ENCODE assay signal across 18 cellular contexts in the genomic region with DNA sequence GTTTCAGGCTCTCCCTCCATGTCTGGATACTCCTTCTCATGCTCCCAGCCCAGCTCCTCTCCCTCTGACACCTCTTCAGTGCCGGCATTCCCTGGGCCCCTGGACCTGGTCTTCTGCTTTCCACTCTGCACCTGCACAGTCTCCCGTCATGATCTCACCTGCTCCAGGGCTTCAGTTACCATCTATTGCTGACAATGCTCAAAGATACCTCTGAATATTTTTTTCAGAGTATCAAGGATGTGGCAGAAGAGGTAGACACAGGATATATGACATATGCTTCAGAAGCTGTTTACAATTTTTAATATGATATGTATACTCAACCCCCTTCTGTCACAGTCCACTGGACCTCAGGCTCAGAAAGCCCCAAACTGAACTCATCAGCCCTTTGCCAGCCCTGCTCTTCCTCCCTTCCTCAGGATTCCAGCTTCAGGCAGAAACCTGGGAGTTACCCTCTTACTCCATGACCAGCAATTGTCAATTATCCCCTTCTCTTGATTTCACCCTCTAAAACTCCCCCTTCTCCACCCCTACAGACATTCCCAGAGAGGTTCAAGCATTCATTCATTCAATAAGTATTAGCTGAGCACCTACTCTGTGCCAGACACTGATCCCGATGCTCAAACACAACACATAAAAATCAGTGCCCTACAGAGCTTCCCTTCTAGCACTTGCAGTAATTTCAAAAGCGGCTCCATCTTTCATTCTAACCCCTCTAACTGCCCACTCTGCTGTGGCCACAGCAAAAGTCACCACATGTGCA. TPM values are rescaled to one million over a fixed set of nuclear protein-coding genes. Genes with fewer than 3 reads are reported as not detected.
A peak's percentile ranks its signal among the peaks of the same experiment; 100 is the strongest.
DNase-seq lines count a peak whose midpoint lies in the region; ATAC-seq and TF ChIP-seq lines count a peak whose summit lies in the region.
"Had no signal": no experiment of that assay in that cellular context is flagged by ENCODE, and none has a peak within 500 bp of the region (broad histone marks: within the 10 kb centered on the region; RNA-seq: fewer than 3 reads in every experiment).

No MANE protein-coding gene starts in this region.

- intact Hi-C loops in activated CD4-positive, alpha-beta T cell treated with anti-CD3 and anti-CD28 coated beads, Interleukin-2, amount 10 ng/mL, durations not matched to agents 24 days and 14 days (cut with micrococcal nuclease): no loop called here
- intact Hi-C loops in CD8-positive, alpha-beta T cell (cut with DNase I, micrococcal nuclease): no loop called here
- intact Hi-C loops in naive thymus-derived CD4-positive, alpha-beta T cell (cut with micrococcal nuclease): no loop called here

- peaks cover 4% of the 10 kb centered on the region for H3K9me3 Mint-ChIP-seq in activated CD4-positive, alpha-beta T cell treated with anti-CD3 and anti-CD28 coated beads, Interleukin-2, amount 10 ng/mL, durations not matched to agents 24 days and 14 days
- H3K9me3 Mint-ChIP-seq in CD8-positive, alpha-beta T cell: no peaks in the 10 kb centered on the region
- H3K9me3 Mint-ChIP-seq in activated CD4-positive, alpha-beta memory T cell treated with anti-CD3 and anti-CD28 coated beads, Interleukin-2, amount 10 ng/mL, durations not matched to agents 7 days and 5 days: no peaks in the 10 kb centered on the region
- H3K9me3 Mint-ChIP-seq in naive thymus-derived CD4-positive, alpha-beta T cell: no peaks in the 10 kb centered on the region
- H3K9me3 Mint-ChIP-seq: HFFc6 had no signal

- peaks cover 24% of the 10 kb centered on the region for H3K4me1 ChIP-seq in CD8-positive, alpha-beta T cell (ENCODE audit: insufficient read depth, low read length)
- H3K4me1 ChIP-seq in naive thymus-derived CD4-positive, alpha-beta T cell (ENCODE audit: control insufficient read depth in 2 of 2, insufficient read depth in 2 of 2, low read length in 2 of 2): peaks cover 11 to 18% of the 10 kb centered on the region in 2 donors

- H3K4me3 Mint-ChIP-seq in activated CD4-positive, alpha-beta T cell treated with anti-CD3 and anti-CD28 coated beads, Interleukin-2, amount 10 ng/mL, durations not matched to agents 24 days and 14 days: no peak overlapping the region
- H3K4me3 Mint-ChIP-seq in CD8-positive, alpha-beta T cell: peak overlapping the region; percentile 8
- no peak overlapping the region for H3K4me3 Mint-ChIP-seq in activated CD4-positive, alpha-beta memory T cell treated with anti-CD3 and anti-CD28 coated beads, Interleukin-2, amount 10 ng/mL, durations not matched to agents 7 days and 5 days
- H3K4me3 Mint-ChIP-seq in naive thymus-derived CD4-positive, alpha-beta T cell: peak overlapping the region in 9 of 10 donors; percentile 2 to 51 (median 19)
- H3K4me3 Mint-ChIP-seq: HFFc6 had no signal

- no peak overlapping the region for H3K4me3 ChIP-seq in CD8-positive, alpha-beta T cell (ENCODE audit: low read depth, low read length)
- H3K4me3 ChIP-seq in naive thymus-derived CD4-positive, alpha-beta T cell (ENCODE audit: low read length): no peak overlapping the region
- H3K4me3 ChIP-seq: coronary artery, heart left ventricle, left lung, thoracic aorta had no signal

- no peaks in the 10 kb centered on the region for H3K27me3 Mint-ChIP-seq in activated CD4-positive, alpha-beta T cell treated with anti-CD3 and anti-CD28 coated beads, Interleukin-2, amount 10 ng/mL, durations not matched to agents 24 days and 14 days
- H3K27me3 Mint-ChIP-seq in CD8-positive, alpha-beta T cell (ENCODE audit: low read depth): no peaks in the 10 kb centered on the region
- no peaks in the 10 kb centered on the region for H3K27me3 Mint-ChIP-seq in activated CD4-positive, alpha-beta memory T cell treated with anti-CD3 and anti-CD28 coated beads, Interleukin-2, amount 10 ng/mL, durations not matched to agents 7 days and 5 days
- H3K27me3 Mint-ChIP-seq in naive thymus-derived CD4-positive, alpha-beta T cell: no peaks in the 10 kb centered on the region

- peaks cover 44% of the 10 kb centered on the region for H3K4me1 Mint-ChIP-seq in activated CD4-positive, alpha-beta T cell treated with anti-CD3 and anti-CD28 coated beads, Interleukin-2, amount 10 ng/mL, durations not matched to agents 24 days and 14 days
- peaks cover 39% of the 10 kb centered on the region for H3K4me1 Mint-ChIP-seq in CD8-positive, alpha-beta T cell (ENCODE audit: low read depth)
- peaks cover 44% of the 10 kb centered on the region for H3K4me1 Mint-ChIP-seq in activated CD4-positive, alpha-beta memory T cell treated with anti-CD3 and anti-CD28 coated beads, Interleukin-2, amount 10 ng/mL, durations not matched to agents 7 days and 5 days
- peaks cover 25 to 44% (median 33%) of the 10 kb centered on the region in 7 donors for H3K4me1 Mint-ChIP-seq in naive thymus-derived CD4-positive, alpha-beta T cell

- H3K27ac Mint-ChIP-seq in activated CD4-positive, alpha-beta T cell treated with anti-CD3 and anti-CD28 coated beads, Interleukin-2, amount 10 ng/mL, durations not matched to agents 24 days and 14 days: peak overlapping the region; percentile 29
- peak overlapping the region; percentile 79 for H3K27ac Mint-ChIP-seq in CD8-positive, alpha-beta T cell
- peak overlapping the region; percentile 78 for H3K27ac Mint-ChIP-seq in activated CD4-positive, alpha-beta memory T cell treated with anti-CD3 and anti-CD28 coated beads, Interleukin-2, amount 10 ng/mL, durations not matched to agents 7 days and 5 days
- peak overlapping the region; percentile 53 to 87 (median 77) for H3K27ac Mint-ChIP-seq in naive thymus-derived CD4-positive, alpha-beta T cell
- H3K27ac Mint-ChIP-seq: HFFc6 had no signal

- H3K27me3 ChIP-seq in CD8-positive, alpha-beta T cell (ENCODE audit: insufficient read depth, low read length): no peaks in the 10 kb centered on the region
- H3K27me3 ChIP-seq in naive thymus-derived CD4-positive, alpha-beta T cell (ENCODE audit: control insufficient read depth in 2 of 2, insufficient read depth in 2 of 2, low read length in 2 of 2): no peaks in the 10 kb centered on the region
- H3K27me3 ChIP-seq: heart left ventricle, left lung had no signal

- POLR2A ChIA-PET in CD8-positive, alpha-beta T cell (lab: Charles Lee): interaction anchor here (1.0 to 3.8 kb wide), 3 partner anchors 8 to 33 kb away, joined by 3 to 15 read pairs (median 4); a partner anchor contains a TSS
- POLR2A ChIA-PET in activated CD4-positive, alpha-beta memory T cell treated with anti-CD3 and anti-CD28 coated beads, Interleukin-2, amount 10 ng/mL, durations not matched to agents 7 days and 5 days (lab: Charles Lee): interaction anchor here (1.2 to 3.3 kb wide), 3 partner anchors 9 to 31 kb away, joined by 6 to 16 read pairs (median 11); a partner anchor contains a TSS
- POLR2A ChIA-PET in naive thymus-derived CD4-positive, alpha-beta T cell (lab: Charles Lee): interaction anchor here (0.8 to 1.3 kb wide), 6 partner anchors 9 to 55 kb away, joined by 3 to 8 read pairs (median 3); no protein-coding TSS in a partner anchor

- peaks cover 4% of the 10 kb centered on the region for H3K36me3 Mint-ChIP-seq in activated CD4-positive, alpha-beta T cell treated with anti-CD3 and anti-CD28 coated beads, Interleukin-2, amount 10 ng/mL, durations not matched to agents 24 days and 14 days (ENCODE audit: low read depth)
- H3K36me3 Mint-ChIP-seq in CD8-positive, alpha-beta T cell: peaks cover 5% of the 10 kb centered on the region
- no peaks in the 10 kb centered on the region for H3K36me3 Mint-ChIP-seq in activated CD4-positive, alpha-beta memory T cell treated with anti-CD3 and anti-CD28 coated beads, Interleukin-2, amount 10 ng/mL, durations not matched to agents 7 days and 5 days (ENCODE audit: low read depth)
- H3K36me3 Mint-ChIP-seq in naive thymus-derived CD4-positive, alpha-beta T cell: peaks cover 0 to 3% (median 0%) of the 10 kb centered on the region in 5 donors
- H3K36me3 Mint-ChIP-seq: brain had no signal

- ATAC-seq in CD8-positive, alpha-beta T cell: no peak
- ATAC-seq in naive thymus-derived CD4-positive, alpha-beta T cell: no peak
- ATAC-seq in GM18498 (IDR thresholded peaks at IDR 0.05; ENCODE audit: unreplicated experiment): no peak
- ATAC-seq: heart left ventricle, left lung had no signal

- DNase-seq in activated CD4-positive, alpha-beta T cell treated with anti-CD3 and anti-CD28 coated beads, Interleukin-2, amount 10 ng/mL, durations not matched to agents 24 days and 14 days: no peak
- DNase-seq in activated CD4-positive, alpha-beta T cell treated with anti-CD3 and anti-CD28 coated beads for 4 hours: no peak
- no peak for DNase-seq in CD8-positive, alpha-beta T cell
- no peak for DNase-seq in activated CD4-positive, alpha-beta memory T cell treated with anti-CD3 and anti-CD28 coated beads, Interleukin-2, amount 10 ng/mL, durations not matched to agents 7 days and 5 days
- peak in 4 of 9 donors; percentile 18 to 39 (median 21) for DNase-seq in naive thymus-derived CD4-positive, alpha-beta T cell
- DNase-seq in activated gamma-delta T cell treated with Interleukin-2 at 50 U/mL for 16 hours: no peak
- no peak for DNase-seq in NCI-H1436 (lab: John Stamatoyannopoulos, UW)
- DNase-seq: activated naive CD4-positive, alpha-beta T cell; Caco-2; heart left ventricle; left lung; stimulated activated CD8-positive, alpha-beta memory T cell treated with anti-CD3 and anti-CD28 coated beads, Interleukin-4, amount 100 ng/mL, for 48 hours had no signal

- no peaks in the 10 kb centered on the region for H3K9me3 ChIP-seq in CD8-positive, alpha-beta T cell (ENCODE audit: low read length)
- no peaks in the 10 kb centered on the region for H3K9me3 ChIP-seq in naive thymus-derived CD4-positive, alpha-beta T cell (ENCODE audit: control insufficient read depth in 2 of 3, low read length in 3 of 3)
- H3K9me3 ChIP-seq: Caco-2, heart left ventricle, left lung, neutrophil, thoracic aorta had no signal

- TF ChIP-seq CTCF in CD8-positive, alpha-beta T cell (IDR thresholded peaks at IDR 0.05): no peak

- no peaks in the 10 kb centered on the region for H3K36me3 ChIP-seq in CD8-positive, alpha-beta T cell (ENCODE audit: insufficient read depth, low read length)
- H3K36me3 ChIP-seq in naive thymus-derived CD4-positive, alpha-beta T cell (ENCODE audit: control insufficient read depth in 2 of 3, insufficient read depth in 3 of 3, low read length in 3 of 3): no peaks in the 10 kb centered on the region
- H3K36me3 ChIP-seq: heart left ventricle, left lung, neutrophil, thoracic aorta had no signal

- CTCF ChIA-PET in CD8-positive, alpha-beta T cell (lab: Charles Lee): interaction anchor here (1.1 to 3.5 kb wide), 3 partner anchors 10 to 19 kb away, joined by 3 to 19 read pairs (median 4); no protein-coding TSS in a partner anchor
- CTCF ChIA-PET in activated CD4-positive, alpha-beta memory T cell treated with anti-CD3 and anti-CD28 coated beads, Interleukin-2, amount 10 ng/mL, durations not matched to agents 7 days and 5 days (lab: Charles Lee): interaction anchor here (1.0 to 1.1 kb wide), 3 partner anchors 9 to 72 kb away, joined by 3 to 7 read pairs (median 5); no protein-coding TSS in a partner anchor
- CTCF ChIA-PET in naive thymus-derived CD4-positive, alpha-beta T cell (lab: Charles Lee): interaction anchor here (0.5 to 2.1 kb wide), 3 partner anchors 21 to 38 kb away, joined by 3 to 11 read pairs (median 3); a partner anchor contains a TSS

- H3K27ac ChIP-seq in CD8-positive, alpha-beta T cell (ENCODE audit: low read depth, low read length): no peak overlapping the region
- no peak overlapping the region for H3K27ac ChIP-seq in naive thymus-derived CD4-positive, alpha-beta T cell (ENCODE audit: low read depth, low read length)
- H3K27ac ChIP-seq: coronary artery, heart left ventricle, left lung, neutrophil, thoracic aorta had no signal

RNA-seq across cellular contexts. Expression of a gene that starts 7.8 kb away (rescaled TPM):
- 243 and 248 TPM in 2 replicates for total RNA-seq in activated CD4-positive, alpha-beta T cell treated with anti-CD3 and anti-CD28 coated beads, Interleukin-2, amount 10 ng/mL, durations not matched to agents 24 days and 14 days
- total RNA-seq in CD8-positive, alpha-beta T cell: 100 to 1,000 TPM; 313 to 316 TPM
- 100 to 1,000 TPM; 262 to 265 TPM for total RNA-seq in activated CD4-positive, alpha-beta memory T cell treated with anti-CD3 and anti-CD28 coated beads, Interleukin-2, amount 10 ng/mL, durations not matched to agents 7 days and 5 days
- 100 to 1,000 TPM; 287 to 533 (median 384) TPM for total RNA-seq in naive thymus-derived CD4-positive, alpha-beta T cell
- polyA plus RNA-seq in naive thymus-derived CD4-positive, alpha-beta T cell: 10 to 100 TPM; 10.2 to 11.7 TPM

RNA-seq across cellular contexts. Expression of a gene that starts 22.5 kb away (rescaled TPM):
- 52.1 and 54.9 TPM in 2 replicates for total RNA-seq in activated CD4-positive, alpha-beta T cell treated with anti-CD3 and anti-CD28 coated beads, Interleukin-2, amount 10 ng/mL, durations not matched to agents 24 days and 14 days
- total RNA-seq in CD8-positive, alpha-beta T cell: under 1 TPM; 0.89 to 0.98 TPM
- total RNA-seq in activated CD4-positive, alpha-beta memory T cell treated with anti-CD3 and anti-CD28 coated beads, Interleukin-2, amount 10 ng/mL, durations not matched to agents 7 days and 5 days: 10 to 100 TPM; 10.2 to 10.3 TPM
- 10 to 100 TPM in 1 of 5 experiments, under 1 TPM in 4; 0.19 to 13.4 (median 0.34) TPM for total RNA-seq in naive thymus-derived CD4-positive, alpha-beta T cell
- not detected for polyA plus RNA-seq in naive thymus-derived CD4-positive, alpha-beta T cell

RNA-seq across cellular contexts. Expression of a gene that starts 32.9 kb away (rescaled TPM):
- 44.0 and 46.7 TPM in 2 replicates for total RNA-seq in activated CD4-positive, alpha-beta T cell treated with anti-CD3 and anti-CD28 coated beads, Interleukin-2, amount 10 ng/mL, durations not matched to agents 24 days and 14 days
- 1 to 10 TPM; 3.5 to 5.7 TPM for total RNA-seq in CD8-positive, alpha-beta T cell
- 10 to 100 TPM; 42.8 to 48.6 TPM for total RNA-seq in activated CD4-positive, alpha-beta memory T cell treated with anti-CD3 and anti-CD28 coated beads, Interleukin-2, amount 10 ng/mL, durations not matched to agents 7 days and 5 days
- total RNA-seq in naive thymus-derived CD4-positive, alpha-beta T cell: 10 to 100 TPM in 3 of 5 experiments, 1 to 10 TPM in 2; 8.0 to 39.6 (median 12.9) TPM
- polyA plus RNA-seq in naive thymus-derived CD4-positive, alpha-beta T cell: 10 to 100 TPM; 33.0 to 39.0 TPM

RNA-seq across cellular contexts. Expression of a gene that starts 50.9 kb away (rescaled TPM):
- 4.7 and 5.5 TPM in 2 replicates for total RNA-seq in activated CD4-positive, alpha-beta T cell treated with anti-CD3 and anti-CD28 coated beads, Interleukin-2, amount 10 ng/mL, durations not matched to agents 24 days and 14 days
- not detected for total RNA-seq in CD8-positive, alpha-beta T cell
- total RNA-seq in activated CD4-positive, alpha-beta memory T cell treated with anti-CD3 and anti-CD28 coated beads, Interleukin-2, amount 10 ng/mL, durations not matched to agents 7 days and 5 days: 1 to 10 TPM; 2.6 to 3.3 TPM
- 1 to 10 TPM in 1 of 5 experiments, under 1 TPM in 1, not detected in 3; 0.34 to 2.7 TPM for total RNA-seq in naive thymus-derived CD4-positive, alpha-beta T cell
- under 1 TPM in 1 of 2 donors, not detected in 1; 0.09 TPM for polyA plus RNA-seq in naive thymus-derived CD4-positive, alpha-beta T cell

RNA-seq across cellular contexts. Expression of a gene that starts 55.3 kb away (rescaled TPM):
- total RNA-seq in activated CD4-positive, alpha-beta T cell treated with anti-CD3 and anti-CD28 coated beads, Interleukin-2, amount 10 ng/mL, durations not matched to agents 24 days and 14 days: 356 and 358 TPM in 2 replicates
- total RNA-seq in CD8-positive, alpha-beta T cell: 10 to 100 TPM; 53.6 to 64.2 TPM
- 100 to 1,000 TPM; 241 to 242 TPM for total RNA-seq in activated CD4-positive, alpha-beta memory T cell treated with anti-CD3 and anti-CD28 coated beads, Interleukin-2, amount 10 ng/mL, durations not matched to agents 7 days and 5 days
- total RNA-seq in naive thymus-derived CD4-positive, alpha-beta T cell: 100 to 1,000 TPM in 2 of 5 experiments, 10 to 100 TPM in 3; 60.8 to 287 (median 92.1) TPM
- 100 to 1,000 TPM; 382 to 410 TPM for polyA plus RNA-seq in naive thymus-derived CD4-positive, alpha-beta T cell

Comparison
In these comparisons a context has a peak if more than half of its experiments do, and no peak if none do; other contexts are left out.
1. H3K27ac Mint-ChIP-seq: peak in every context shown above with its lines; median percentile 79 in CD8-positive, alpha-beta T cell; 78 in activated CD4-positive, alpha-beta memory T cell treated with anti-CD3 and anti-CD28 coated beads, Interleukin-2, amount 10 ng/mL, durations not matched to agents 7 days and 5 days; 77 in naive thymus-derived CD4-positive, alpha-beta T cell; 29 in activated CD4-positive, alpha-beta T cell treated with anti-CD3 and anti-CD28 coated beads, Interleukin-2, amount 10 ng/mL, durations not matched to agents 24 days and 14 days.
2. H3K4me3 Mint-ChIP-seq: peak in CD8-positive, alpha-beta T cell (single experiment) and naive thymus-derived CD4-positive, alpha-beta T cell (9 of 10); none in activated CD4-positive, alpha-beta T cell treated with anti-CD3 and anti-CD28 coated beads, Interleukin-2, amount 10 ng/mL, durations not matched to agents 24 days and 14 days (single experiment) and activated CD4-positive, alpha-beta memory T cell treated with anti-CD3 and anti-CD28 coated beads, Interleukin-2, amount 10 ng/mL, durations not matched to agents 7 days and 5 days (single experiment).